9 cellular contexts compared by ENCODE assay signal in genomic region chr10:132363921-132364593, GRCh38. TPM values are rescaled to one million over a fixed set of nuclear protein-coding genes. Genes with fewer than 3 reads are reported as not detected.
DNase-seq lines count a peak whose midpoint lies in the region; ATAC-seq and TF ChIP-seq lines count a peak whose summit lies in the region.
"Had no signal": no experiment of that assay in that cellular context is flagged by ENCODE, and none has a peak within 500 bp of the region (broad histone marks: within the 10 kb centered on the region; RNA-seq: fewer than 3 reads in every experiment).

No MANE protein-coding gene starts in this region.

- H4K5ac ChIP-seq in H9 (ENCODE audit: insufficient read length, low read depth, low read length): no peak overlapping the region

- no peaks in the 10 kb centered on the region for H3K27me3 ChIP-seq in H9 (ENCODE audit: insufficient read depth, low read length)
- H3K27me3 ChIP-seq in mesenchymal stem cell (ENCODE audit: control insufficient read depth in 1 of 2, insufficient read depth in 1 of 2, low read length in 2 of 2): no peaks in the 10 kb centered on the region

- H3K4me1 Mint-ChIP-seq in H9: peaks cover 6 to 7% of the 10 kb centered on the region in 2 experiments
- no peaks in the 10 kb centered on the region for H3K4me1 Mint-ChIP-seq in central memory CD8-positive, alpha-beta T cell

- WGBS in H9 (ENCODE audit: extremely low coverage, insufficient read length, low lambda C conversion rate): 100% methylated on average over 6 of the region's 16 CpGs
- 59% methylated on average over 12 of the region's 16 CpGs for WGBS in mesenchymal stem cell

- H3K23me2 ChIP-seq in H9 (ENCODE audit: insufficient read length, low read depth, low read length, poor library complexity, severe bottlenecking): no peaks in the 10 kb centered on the region

- H3K4me2 ChIP-seq in H9 (ENCODE audit: insufficient read depth, insufficient read length, low read length) (no peak overlapping the region), mesenchymal stem cell (ENCODE audit: low read length, poor library complexity, severe bottlenecking) (no peak overlapping the region)

- no peak overlapping the region for H3K56ac ChIP-seq in H9 (ENCODE audit: insufficient read length, low read depth, low read length)

- H3K4me1 ChIP-seq in H9 (ENCODE audit: insufficient read depth, low read length) (no peaks in the 10 kb centered on the region), mesenchymal stem cell (ENCODE audit: control insufficient read depth, insufficient read depth, low read depth, low read length) (no peaks in the 10 kb centered on the region)

- no peaks in the 10 kb centered on the region; a peak in 1 of 7 replicates for H3K36me3 Mint-ChIP-seq in H9 (ENCODE audit: insufficient read depth in 1 of 3, low read depth in 3 of 3)
- H3K36me3 Mint-ChIP-seq in central memory CD8-positive, alpha-beta T cell (ENCODE audit: insufficient read depth): peaks cover 4% of the 10 kb centered on the region

- H4K20me1 ChIP-seq in H9 (ENCODE audit: control insufficient read depth, insufficient read depth, insufficient read length): no peaks in the 10 kb centered on the region

- no peaks in the 10 kb centered on the region for H3K79me2 ChIP-seq in H9 (ENCODE audit: insufficient read depth, low read length)

- H3K9me3 ChIP-seq in H9 (ENCODE audit: control insufficient read depth, low read depth, low read length) (no peaks in the 10 kb centered on the region), mesenchymal stem cell (ENCODE audit: control insufficient read depth, low read length) (no peaks in the 10 kb centered on the region)

- H3K4ac ChIP-seq in H9 (ENCODE audit: low read depth, low read length) (no peak overlapping the region), mesenchymal stem cell (ENCODE audit: low read depth in 1 of 2, low read length in 2 of 2) (no peak overlapping the region)

- no peak overlapping the region for H3K4me3 ChIP-seq in mesenchymal stem cell (ENCODE audit: insufficient read depth in 1 of 2, low read depth in 1 of 2, low read length in 2 of 2)

- H4K8ac ChIP-seq in H9 (replicated peaks; ENCODE audit: insufficient read length, low read depth, low read length) (no peak overlapping the region), mesenchymal stem cell (ENCODE audit: low read length) (no peak overlapping the region)

- H3K18ac ChIP-seq in H9 (ENCODE audit: insufficient read length, low read depth, low read length) (no peak overlapping the region), mesenchymal stem cell (ENCODE audit: low read depth in 1 of 2, low read length in 2 of 2) (no peak overlapping the region)

- no peak overlapping the region; a peak in 1 of 7 replicates for H3K27ac Mint-ChIP-seq in H9
- peak overlapping the region; percentile 74 for H3K27ac Mint-ChIP-seq in central memory CD8-positive, alpha-beta T cell (ENCODE audit: low read depth)

- no peak overlapping the region for H2BK5ac ChIP-seq in H9 (ENCODE audit: insufficient read length, low read length)
- H2BK5ac ChIP-seq in mesenchymal stem cell (ENCODE audit: low read depth, low read length, poor library complexity, severe bottlenecking): no peak overlapping the region

- H3K4me3 Mint-ChIP-seq in H9: no peak overlapping the region
- no peak overlapping the region for H3K4me3 Mint-ChIP-seq in central memory CD8-positive, alpha-beta T cell

- peaks cover 29 to 37% of the 10 kb centered on the region in 2 experiments for H3K36me3 ChIP-seq in mesenchymal stem cell (ENCODE audit: control insufficient read depth in 1 of 2, insufficient read depth in 2 of 2, low read depth in 1 of 2, low read length in 2 of 2)

- peaks cover 3 to 4% of the 10 kb centered on the region in 2 experiments; a peak in 3 of 5 replicates for H3K9me3 Mint-ChIP-seq in H9
- H3K9me3 Mint-ChIP-seq in central memory CD8-positive, alpha-beta T cell: no peaks in the 10 kb centered on the region

- H2AFZ ChIP-seq in H9 (ENCODE audit: low read length) (no peak overlapping the region), mesenchymal stem cell (ENCODE audit: low read depth, low read length) (no peak overlapping the region)

- H2BK12ac ChIP-seq in H9 (ENCODE audit: insufficient read length, low read depth, low read length) (no peak overlapping the region), mesenchymal stem cell (ENCODE audit: low read length in 2 of 2) (no peak overlapping the region)

- no peak overlapping the region for H3T11ph ChIP-seq in H9 (ENCODE audit: low read length)

- H3K23ac ChIP-seq in H9 (ENCODE audit: insufficient read length, low read depth, low read length) (no peak overlapping the region), mesenchymal stem cell (ENCODE audit: low read length in 2 of 2) (no peak overlapping the region)

- TF ChIP-seq CTCF in H9 (conservative IDR thresholded peaks at IDR 0.05): no peak

- H4K91ac ChIP-seq in H9 (ENCODE audit: insufficient read length, low read depth, low read length): no peak overlapping the region
- H4K91ac ChIP-seq in mesenchymal stem cell (ENCODE audit: low read length): no peak overlapping the region

- H2BK15ac ChIP-seq in H9 (ENCODE audit: low read depth, low read length): no peak overlapping the region
- no peak overlapping the region for H2BK15ac ChIP-seq in mesenchymal stem cell (ENCODE audit: low read depth, poor library complexity, severe bottlenecking)

- H2BK20ac ChIP-seq in H9 (ENCODE audit: low read depth, low read length, poor library complexity, severe bottlenecking): no peak overlapping the region

- no peak overlapping the region for H3K27ac ChIP-seq in H9 (ENCODE audit: insufficient read length, low read depth, low read length)
- H3K27ac ChIP-seq in mesenchymal stem cell (ENCODE audit: low read length, poor library complexity, severe bottlenecking): no peak overlapping the region

- H3K14ac ChIP-seq in H9 (ENCODE audit: insufficient read depth, low read length): no peak overlapping the region
- no peak overlapping the region for H3K14ac ChIP-seq in mesenchymal stem cell (ENCODE audit: low read length in 2 of 2)

- in situ Hi-C loops in Caki2 (cut with HindIII; ENCODE audit: low pct_unique_long_range_greater_than_20kb, low sequenced_read_pairs): no loop called here

- DNase-seq in Caki2 (ENCODE audit: low read depth) (peak; percentile 23), H9 (peak; percentile 88), mesenchymal stem cell (peak; percentile 25), inferior parietal cortex (ENCODE audit: extremely low spot score) (no peak), COLO829 (ENCODE audit: low spot score) (no peak)
- DNase-seq in central memory CD8-positive, alpha-beta T cell (ENCODE audit: low spot score in 2 of 2): no peak
- DNase-seq: MV-4-11 had no signal

- H2BK120ac ChIP-seq in H9 (ENCODE audit: low read depth, low read length, poor library complexity, severe bottlenecking): no peak overlapping the region
- no peak overlapping the region for H2BK120ac ChIP-seq in mesenchymal stem cell (ENCODE audit: low read depth, low read length)

- H2AK5ac ChIP-seq in H9 (ENCODE audit: insufficient read length, low read length) (no peak overlapping the region), mesenchymal stem cell (ENCODE audit: low read length, severe bottlenecking) (no peak overlapping the region)

- peak; percentile 58 for ATAC-seq in central memory CD8-positive, alpha-beta T cell (replicated peaks; ENCODE audit: extremely low read depth, poor library complexity, severe bottlenecking)
- ATAC-seq in GM18873 (IDR thresholded peaks at IDR 0.05; ENCODE audit: low FRiP score, unreplicated experiment): no peak
- ATAC-seq in GM21447 (IDR thresholded peaks at IDR 0.05; ENCODE audit: unreplicated experiment): no peak

- no peak overlapping the region for H3K9ac ChIP-seq in H9 (ENCODE audit: extremely low read depth, insufficient read length, low read length)
- no peak overlapping the region for H3K9ac ChIP-seq in mesenchymal stem cell (ENCODE audit: low read length)

- H3K27me3 Mint-ChIP-seq in H9 (ENCODE audit: low read depth): peaks cover 3% of the 10 kb centered on the region
- H3K27me3 Mint-ChIP-seq in central memory CD8-positive, alpha-beta T cell: no peaks in the 10 kb centered on the region

- H3K79me1 ChIP-seq in H9 (ENCODE audit: insufficient read depth, low read depth, low read length, poor library complexity, severe bottlenecking) (no peaks in the 10 kb centered on the region), mesenchymal stem cell (replicated peaks; ENCODE audit: low read length, poor library complexity, severe bottlenecking) (no peaks in the 10 kb centered on the region)

RNA-seq across cellular contexts. Expression of gene LRRC27, which starts 32.1 kb away (rescaled TPM):
- 12.7 and 13.6 TPM in 2 replicates for total RNA-seq in Caki2 (2014; rRNA removed; shearing (Covaris generic); ENCODE audit: low replicate concordance)
- 1.9 and 2.7 TPM in 2 replicates for total RNA-seq in H9 (2021)
- polyA plus RNA-seq in mesenchymal stem cell (2013, experiment 1 of 2): 12.1 TPM
- 13.3 TPM for polyA plus RNA-seq in mesenchymal stem cell (2013, experiment 2 of 2)

RNA-seq across cellular contexts. Expression of gene PWWP2B, which starts 32.9 kb away (rescaled TPM):
- 5.2 and 14.8 TPM in 2 replicates for total RNA-seq in Caki2 (2014; rRNA removed; shearing (Covaris generic); ENCODE audit: low replicate concordance)
- total RNA-seq in H9 (2021): 9.5 and 10.0 TPM in 2 replicates
- polyA plus RNA-seq in mesenchymal stem cell (2013, experiment 1 of 2): 9.8 TPM
- 9.5 TPM for polyA plus RNA-seq in mesenchymal stem cell (2013, experiment 2 of 2)

RNA-seq across cellular contexts. Expression of gene STK32C, which starts 56.3 kb away (rescaled TPM):
- 22.5 and 47.3 TPM in 2 replicates for total RNA-seq in Caki2 (2014; rRNA removed; shearing (Covaris generic); ENCODE audit: low replicate concordance)
- total RNA-seq in H9 (2021): 11.3 and 13.1 TPM in 2 replicates
- 6.6 TPM for polyA plus RNA-seq in mesenchymal stem cell (2013, experiment 1 of 2)
- 7.0 TPM for polyA plus RNA-seq in mesenchymal stem cell (2013, experiment 2 of 2)

Comparison
In these comparisons a context has a peak if more than half of its experiments do, and no peak if none do; other contexts are left out.
1. DNase-seq: peak in Caki2 (single experiment), H9 (single experiment) and mesenchymal stem cell (single experiment); none in central memory CD8-positive, alpha-beta T cell (0 of 2), inferior parietal cortex (single experiment) and COLO829 (single experiment).